12 cellular contexts compared by ENCODE assay signal in the genomic region with DNA sequence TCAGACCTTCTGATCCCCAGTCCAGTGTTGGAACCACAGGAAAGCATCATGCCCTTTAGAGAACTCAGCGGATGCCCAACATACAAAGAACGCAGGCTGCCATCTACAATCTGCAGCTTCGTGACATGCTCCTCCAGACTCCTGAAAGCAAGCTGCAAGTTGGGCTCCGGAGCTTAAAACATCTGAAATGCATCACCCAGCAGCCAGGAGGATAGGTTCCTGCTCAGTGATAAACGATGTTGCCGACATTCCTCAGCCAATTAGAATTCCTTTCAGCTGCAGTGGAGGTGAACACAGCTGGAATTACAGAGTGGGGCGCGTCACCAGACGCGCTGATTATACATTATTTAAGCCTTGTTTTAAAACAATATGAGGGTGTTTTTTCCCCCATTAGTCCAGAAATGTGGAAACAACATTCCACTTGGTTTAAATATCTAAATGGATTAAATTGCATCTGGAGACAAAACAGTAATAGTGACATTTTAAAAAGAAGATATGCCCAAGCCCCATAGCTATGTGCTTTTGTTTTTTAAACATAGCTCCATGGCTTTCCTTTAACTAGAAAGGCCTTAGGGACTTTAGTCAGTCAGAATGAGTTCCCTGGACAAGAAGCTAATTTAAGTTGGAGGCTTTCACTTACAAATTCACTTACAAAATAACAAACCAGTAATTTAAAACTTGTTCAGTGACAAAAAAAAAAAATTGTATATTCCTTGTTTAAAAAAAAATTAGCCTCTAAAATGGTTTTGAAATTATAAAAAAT. TPM values are rescaled to one million over a fixed set of nuclear protein-coding genes. Genes with fewer than 3 reads are reported as not detected.
A peak's percentile ranks its signal among the peaks of the same experiment; 100 is the strongest.
DNase-seq lines count a peak whose midpoint lies in the region; ATAC-seq and TF ChIP-seq lines count a peak whose summit lies in the region.
"Had no signal": no experiment of that assay in that cellular context is flagged by ENCODE, and none has a peak within 500 bp of the region (broad histone marks: within the 10 kb centered on the region; RNA-seq: fewer than 3 reads in every experiment).

No MANE protein-coding gene starts in this region.

- ATAC-seq in SK-N-SH treated with all-trans-retinoic acid at 6 μM for 48 hours (peak; percentile 90), gastroesophageal sphincter (peak; percentile 61), GM18909 (IDR thresholded peaks at IDR 0.05; ENCODE audit: poor library complexity, unreplicated experiment) (no peak)

- no peaks in the 10 kb centered on the region for H3K9me3 ChIP-seq in gastroesophageal sphincter
- H3K9me3 ChIP-seq: pancreas had no signal

- H3K4me3 ChIP-seq in gastroesophageal sphincter = peak overlapping the region in 1 of 2 donors; percentile 14
- H3K4me3 ChIP-seq in rectal smooth muscle tissue (ENCODE audit: low read length) = no peak overlapping the region
- H3K4me3 ChIP-seq: pancreas had no signal

- 0 to 31% methylated on average over 3 to 10 of the region's 10 CpGs for WGBS in gastroesophageal sphincter (ENCODE audit: low coverage in 1 of 2), 2 donors

- peak in 1 of 4 experiments; percentile 15 for TF ChIP-seq CTCF in gastroesophageal sphincter (IDR thresholded peaks at IDR 0.05)

- H3K27me3 ChIP-seq in gastroesophageal sphincter (no peaks in the 10 kb centered on the region), rectal smooth muscle tissue (ENCODE audit: control insufficient read depth, insufficient read depth, low read length) (no peaks in the 10 kb centered on the region)
- H3K27me3 ChIP-seq: pancreas had no signal

- DNase-seq in ELR (ENCODE audit: low read depth) = peak; percentile 68
- no peak for DNase-seq in OCI-M1 (lab: John Stamatoyannopoulos, UW)
- no peak for DNase-seq in COLO668 (lab: John Stamatoyannopoulos, UW; ENCODE audit: unreplicated experiment)
- no peak for DNase-seq in activated CD8-positive, alpha-beta memory T cell treated with anti-CD3 and anti-CD28 coated beads, Interleukin-2, amount 50 U/mL, for 48 hours
- DNase-seq: activated B cell treated with CpG ODN at 0.5 μM for 24 hours; central memory CD4-positive, alpha-beta T cell; NCI-H2081 treated with DMSO at 0.1 percent for 48 hours; pancreas had no signal

- H3K9ac ChIP-seq in rectal smooth muscle tissue (ENCODE audit: low read length) = no peak overlapping the region

- peak overlapping the region; percentile 61 to 99 (median 70) for H3K27ac ChIP-seq in gastroesophageal sphincter
- peak overlapping the region; percentile 57 for H3K27ac ChIP-seq in rectal smooth muscle tissue (ENCODE audit: low read depth, low read length)

- TF ChIP-seq EP300 in gastroesophageal sphincter (IDR thresholded peaks at IDR 0.05) = no peak

- H3K36me3 ChIP-seq in gastroesophageal sphincter (no peaks in the 10 kb centered on the region), rectal smooth muscle tissue (ENCODE audit: control insufficient read depth, insufficient read depth, low read length) (no peaks in the 10 kb centered on the region)
- H3K36me3 ChIP-seq: pancreas had no signal

- no peak for TF ChIP-seq POLR2A in gastroesophageal sphincter (IDR thresholded peaks at IDR 0.05)

- H3K4me1 ChIP-seq in gastroesophageal sphincter (peaks cover 11 to 98% (median 11%) of the 10 kb centered on the region in 3 donors), rectal smooth muscle tissue (ENCODE audit: control insufficient read depth, insufficient read depth, low read length) (peaks cover 5% of the 10 kb centered on the region)

TF ChIP-seq in SK-N-SH treated with all-trans-retinoic acid at 6 μM for 48 hours, 23 proteins besides CTCF, POLR2A, EP300 and RAD21:
- TF ChIP-seq ISL1 (CRISPR knock-in tag; IDR thresholded peaks at IDR 0.05) = peak; percentile 33; the same call in 1 of the 2 replicates
- TF ChIP-seq PATZ1 (CRISPR knock-in tag; IDR thresholded peaks at IDR 0.05; ENCODE audit: borderline replicate concordance) = no peak
- TF ChIP-seq TCF4 (CRISPR knock-in tag; IDR thresholded peaks at IDR 0.05; ENCODE audit: borderline replicate concordance) = peak; percentile 70; the same call in 1 of the 2 replicates
- no peak for TF ChIP-seq PPARA (CRISPR knock-in tag; IDR thresholded peaks at IDR 0.05; ENCODE audit: borderline replicate concordance)
- no peak for TF ChIP-seq ZNF8 (CRISPR knock-in tag; IDR thresholded peaks at IDR 0.05)
- TF ChIP-seq, protein P1, sequence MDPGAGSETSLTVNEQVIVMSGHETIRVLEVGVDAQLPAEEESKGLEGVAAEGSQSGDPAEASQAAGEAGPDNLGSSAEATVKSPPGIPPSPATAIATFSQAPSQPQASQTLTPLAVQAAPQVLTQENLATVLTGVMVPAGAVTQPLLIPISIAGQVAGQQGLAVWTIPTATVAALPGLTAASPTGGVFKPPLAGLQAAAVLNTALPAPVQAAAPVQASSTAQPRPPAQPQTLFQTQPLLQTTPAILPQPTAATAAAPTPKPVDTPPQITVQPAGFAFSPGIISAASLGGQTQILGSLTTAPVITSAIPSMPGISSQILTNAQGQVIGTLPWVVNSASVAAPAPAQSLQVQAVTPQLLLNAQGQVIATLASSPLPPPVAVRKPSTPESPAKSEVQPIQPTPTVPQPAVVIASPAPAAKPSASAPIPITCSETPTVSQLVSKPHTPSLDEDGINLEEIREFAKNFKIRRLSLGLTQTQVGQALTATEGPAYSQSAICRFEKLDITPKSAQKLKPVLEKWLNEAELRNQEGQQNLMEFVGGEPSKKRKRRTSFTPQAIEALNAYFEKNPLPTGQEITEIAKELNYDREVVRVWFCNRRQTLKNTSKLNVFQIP (CRISPR knock-in tag; IDR thresholded peaks at IDR 0.05; ENCODE audit: borderline replicate concordance, low read depth) = no peak
- TF ChIP-seq ARNTL (CRISPR knock-in tag; IDR thresholded peaks at IDR 0.05; ENCODE audit: borderline replicate concordance, low read depth) = no peak
- TF ChIP-seq SNAI2 (CRISPR knock-in tag; IDR thresholded peaks at IDR 0.05) = peak; percentile 77; the same call in 1 of the 2 replicates
- TF ChIP-seq RARB (CRISPR knock-in tag; IDR thresholded peaks at IDR 0.05) = no peak
- TF ChIP-seq ESRRG (CRISPR knock-in tag; IDR thresholded peaks at IDR 0.05) = 0 out of 2 replicates have a peak, but pooled peaks have one; percentile 44
- TF ChIP-seq CSDC2 (CRISPR knock-in tag; IDR thresholded peaks at IDR 0.05) = no peak
- TF ChIP-seq ZNF565 (CRISPR knock-in tag; conservative IDR thresholded peaks at IDR 0.05; ENCODE audit: low read depth) = no peak
- TF ChIP-seq TOX (CRISPR knock-in tag; IDR thresholded peaks at IDR 0.05; ENCODE audit: borderline replicate concordance) = no peak
- TF ChIP-seq, protein P2, sequence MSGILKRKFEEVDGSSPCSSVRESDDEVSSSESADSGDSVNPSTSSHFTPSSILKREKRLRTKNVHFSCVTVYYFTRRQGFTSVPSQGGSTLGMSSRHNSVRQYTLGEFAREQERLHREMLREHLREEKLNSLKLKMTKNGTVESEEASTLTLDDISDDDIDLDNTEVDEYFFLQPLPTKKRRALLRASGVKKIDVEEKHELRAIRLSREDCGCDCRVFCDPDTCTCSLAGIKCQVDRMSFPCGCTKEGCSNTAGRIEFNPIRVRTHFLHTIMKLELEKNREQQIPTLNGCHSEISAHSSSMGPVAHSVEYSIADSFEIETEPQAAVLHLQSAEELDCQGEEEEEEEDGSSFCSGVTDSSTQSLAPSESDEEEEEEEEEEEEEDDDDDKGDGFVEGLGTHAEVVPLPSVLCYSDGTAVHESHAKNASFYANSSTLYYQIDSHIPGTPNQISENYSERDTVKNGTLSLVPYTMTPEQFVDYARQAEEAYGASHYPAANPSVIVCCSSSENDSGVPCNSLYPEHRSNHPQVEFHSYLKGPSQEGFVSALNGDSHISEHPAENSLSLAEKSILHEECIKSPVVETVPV (CRISPR knock-in tag; IDR thresholded peaks at IDR 0.05) = peak; percentile 16; the same call in 1 of the 2 replicates
- peak; percentile 70; the same call in 1 of the 2 replicates for TF ChIP-seq CREB5 (CRISPR knock-in tag; IDR thresholded peaks at IDR 0.05; ENCODE audit: low read depth)

RNA-seq across cellular contexts. Expression of gene SMURF1, which starts 6.3 kb away (rescaled TPM):
- total RNA-seq in gastroesophageal sphincter = 10 to 100 TPM; 20.1 to 26.2 (median 21.9) TPM
